In the genomic region with DNA sequence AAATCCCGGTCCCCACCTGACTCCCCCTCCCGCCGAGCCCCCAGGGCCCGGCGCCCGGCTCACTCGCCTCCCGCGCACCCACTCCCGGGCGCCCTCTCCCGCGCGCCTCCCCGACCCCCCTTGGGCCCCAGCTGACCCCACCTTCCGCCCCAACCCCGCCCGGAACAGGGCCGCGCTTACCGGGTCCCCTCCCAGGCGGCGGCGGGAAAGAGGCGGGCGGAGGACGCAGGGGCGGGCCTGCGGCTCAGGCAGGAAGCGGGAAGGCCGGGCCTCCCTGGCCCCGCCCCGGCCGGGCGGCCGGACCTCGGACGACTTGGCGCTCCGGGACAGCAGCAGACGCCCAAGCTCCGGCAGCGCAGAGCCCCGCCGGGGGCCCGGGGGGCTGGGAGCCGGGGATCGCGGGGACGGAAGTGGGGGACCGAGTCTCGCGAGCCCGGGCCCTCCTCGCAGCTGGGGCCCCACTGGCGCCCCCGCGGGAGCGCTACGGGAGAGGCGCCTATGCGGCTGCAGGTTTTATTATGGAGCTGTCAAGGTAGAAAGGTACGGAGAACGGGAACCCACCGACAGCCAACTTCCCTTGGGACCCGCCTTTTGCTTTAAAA, we compare ENCODE assay signal across 8 cellular contexts. TPM values are rescaled to one million over a fixed set of nuclear protein-coding genes. Genes with fewer than 3 reads are reported as not detected.
DNase-seq lines count a peak whose midpoint lies in the region; ATAC-seq and TF ChIP-seq lines count a peak whose summit lies in the region.

A gene (minus strand): TSS at position 212 of the 602 bp plus-strand sequence. CDS start 15,905 bp downstream, outside the sequence.

- H3K4me1 Mint-ChIP-seq in mesothelial cell of epicardium: peaks cover 14% of the 10 kb centered on the region

- H3K4me3 Mint-ChIP-seq in mesothelial cell of epicardium: peak within 1 kb of the TSS; percentile 77

- no peaks in the 10 kb centered on the region for H3K27me3 Mint-ChIP-seq in mesothelial cell of epicardium (ENCODE audit: low read depth)

- peaks cover 12% of the 10 kb centered on the region for H3K36me3 Mint-ChIP-seq in mesothelial cell of epicardium

- no peak for TF ChIP-seq CTCF in mesothelial cell of epicardium (IDR thresholded peaks at IDR 0.05; ENCODE audit: unreplicated experiment)

- peak; percentile 90 for ATAC-seq in GM21360 (IDR thresholded peaks at IDR 0.05; ENCODE audit: unreplicated experiment)

- in situ Hi-C loops in Caki2 (cut with HindIII; ENCODE audit: low pct_unique_long_range_greater_than_20kb, low sequenced_read_pairs): no loop called here
- in situ Hi-C loops in endometrial microvascular endothelial cells (cut with HindIII; ENCODE audit: inconsistent ontology term, low pct_unique_long_range_greater_than_20kb, low sequenced_read_pairs): no loop called here

- peaks cover 21% of the 10 kb centered on the region for H3K9me3 Mint-ChIP-seq in mesothelial cell of epicardium

- peak within 1 kb of the TSS; percentile 86 for H3K27ac Mint-ChIP-seq in mesothelial cell of epicardium

- DNase-seq in Caki2 (ENCODE audit: low read depth) (peak; percentile 71), HT1080 (ENCODE audit: low read depth) (peak; percentile 90), NOMO-1 treated with DMSO at 0.1 percent for 48 hours (lab: John Stamatoyannopoulos, UW; ENCODE audit: unreplicated experiment) (peak; percentile 80), mesothelial cell of epicardium (ENCODE audit: low spot score in 2 of 2, unreplicated experiment in 2 of 2) (peak; percentile 60 to 83)
- peak; percentile 36 for DNase-seq in activated CD8-positive, alpha-beta memory T cell treated with anti-CD3 and anti-CD28 coated beads, Interleukin-2, amount 50 U/mL, for 1 hour (ENCODE audit: extremely low read depth)
- DNase-seq in stimulated activated CD8-positive, alpha-beta memory T cell treated with anti-CD3 and anti-CD28 coated beads, Interleukin-15, amount 100 ng/mL, for 4 hours (ENCODE audit: low read depth in 2 of 2): peak; percentile 62 to 77

RNA-seq across cellular contexts. Expression of the gene that starts here (rescaled TPM):
- 37.2 and 49.5 TPM in 2 replicates for total RNA-seq in Caki2 (2014; rRNA removed; shearing (Covaris generic); ENCODE audit: low replicate concordance)
- total RNA-seq in HT1080 (2014; rRNA removed; shearing (Covaris generic)): 46.4 and 53.9 TPM in 2 replicates
- 67.0 and 78.8 TPM in 2 replicates for polyA plus RNA-seq in HT1080 (2015; cell fraction: cytosol; rRNA removed)
- 73.9 and 75.3 TPM in 2 replicates for polyA plus RNA-seq in HT1080 (2015; cell fraction: nucleus; rRNA removed)
- 50.3 TPM for total RNA-seq in endometrial microvascular endothelial cells (ENCODE audit: inconsistent ontology term)
- 58.7 to 64.9 TPM (median 62.4 TPM) in 3 replicates for total RNA-seq in mesothelial cell of epicardium

Comparison
In these comparisons a context has a peak if more than half of its experiments do, and no peak if none do; other contexts are left out.
1. Peak in every context shown above with its lines: DNase-seq and ATAC-seq.
2. DNase-seq: peak in every context shown above with its lines; median percentile 90 in HT1080; 80 in NOMO-1 treated with DMSO at 0.1 percent for 48 hours; 72 in mesothelial cell of epicardium; 71 in Caki2; 70 in stimulated activated CD8-positive, alpha-beta memory T cell treated with anti-CD3 and anti-CD28 coated beads, Interleukin-15, amount 100 ng/mL, for 4 hours; 36 in activated CD8-positive, alpha-beta memory T cell treated with anti-CD3 and anti-CD28 coated beads, Interleukin-2, amount 50 U/mL, for 1 hour.